ENCODE assay signal across 23 cellular contexts in genomic region chr19:16575282-16575681, GRCh38. TPM values are rescaled to one million over a fixed set of nuclear protein-coding genes. Genes with fewer than 3 reads are reported as not detected.
DNase-seq lines count a peak whose midpoint lies in the region; ATAC-seq, FAIRE-seq and TF ChIP-seq lines count a peak whose summit lies in the region.
"Had no signal": no experiment of that assay in that cellular context is flagged by ENCODE, and none has a peak within 500 bp of the region (broad histone marks: within the 10 kb centered on the region; RNA-seq: fewer than 3 reads in every experiment).

No MANE protein-coding gene starts in this region.

- peaks cover 35% of the 10 kb centered on the region for H3K36me3 Mint-ChIP-seq in activated CD4-positive, alpha-beta T cell treated with anti-CD3 and anti-CD28 coated beads for 36 hours (ENCODE audit: low read depth)
- peaks cover 27% of the 10 kb centered on the region for H3K36me3 Mint-ChIP-seq in activated naive CD8-positive, alpha-beta T cell treated with anti-CD3 and anti-CD28 coated beads, Interleukin-2, amount 50 U/mL, for 24 hours (ENCODE audit: low read depth)

- TF ChIP-seq EP300 in stomach (IDR thresholded peaks at IDR 0.05), result no peak

- H3K27me3 Mint-ChIP-seq in activated CD4-positive, alpha-beta T cell treated with anti-CD3 and anti-CD28 coated beads for 36 hours, result no peaks in the 10 kb centered on the region
- no peaks in the 10 kb centered on the region for H3K27me3 Mint-ChIP-seq in activated naive CD8-positive, alpha-beta T cell treated with anti-CD3 and anti-CD28 coated beads, Interleukin-2, amount 50 U/mL, for 24 hours

- WGBS in body of pancreas, 2 donors, result 89 to 97% methylated on average over 2 of the region's 2 CpGs
- WGBS in stomach, 5 donors, result 81 to 93% (median 91%) methylated on average over 2 of the region's 2 CpGs

- peaks cover 64% of the 10 kb centered on the region for H4K20me1 ChIP-seq in osteoblast (ENCODE audit: insufficient read depth, low read length)

- H3K36me3 ChIP-seq in osteoblast (ENCODE audit: insufficient read depth, low read length) (peaks cover 41% of the 10 kb centered on the region), body of pancreas (replicated peaks in 1 of 2; ENCODE audit: insufficient read depth in 1 of 2, low read depth in 2 of 2) (peaks cover 0 to 5% of the 10 kb centered on the region in 2 donors), stomach (peaks cover 33 to 56% (median 53%) of the 10 kb centered on the region in 4 donors)

- H3K4me2 ChIP-seq in osteoblast (ENCODE audit: insufficient read depth, low read length), result no peak overlapping the region

- peaks cover 96% of the 10 kb centered on the region for H3K79me2 ChIP-seq in osteoblast (ENCODE audit: insufficient read depth, low read length)

- no peak for ATAC-seq in activated CD4-positive, alpha-beta T cell treated with anti-CD3 and anti-CD28 coated beads for 36 hours
- no peak for ATAC-seq in activated naive CD8-positive, alpha-beta T cell treated with anti-CD3 and anti-CD28 coated beads, Interleukin-2, amount 50 U/mL, for 24 hours
- ATAC-seq in body of pancreas, result no peak
- ATAC-seq: K562 had no signal

- H3K27me3 ChIP-seq in osteoblast (ENCODE audit: insufficient read depth, low read length), result no peaks in the 10 kb centered on the region
- H3K27me3 ChIP-seq in body of pancreas, result no peaks in the 10 kb centered on the region
- no peaks in the 10 kb centered on the region for H3K27me3 ChIP-seq in stomach
- H3K27me3 ChIP-seq: cardiac muscle cell, spleen, transverse colon had no signal

- peak overlapping the region; percentile 9 for H3K27ac Mint-ChIP-seq in activated CD4-positive, alpha-beta T cell treated with anti-CD3 and anti-CD28 coated beads for 36 hours
- H3K27ac Mint-ChIP-seq in activated naive CD8-positive, alpha-beta T cell treated with anti-CD3 and anti-CD28 coated beads, Interleukin-2, amount 50 U/mL, for 24 hours, result peak overlapping the region; percentile 99

- no peak overlapping the region for H3K4me3 Mint-ChIP-seq in activated CD4-positive, alpha-beta T cell treated with anti-CD3 and anti-CD28 coated beads for 36 hours
- H3K4me3 Mint-ChIP-seq in activated naive CD8-positive, alpha-beta T cell treated with anti-CD3 and anti-CD28 coated beads, Interleukin-2, amount 50 U/mL, for 24 hours, result no peak overlapping the region

- H3K27ac ChIP-seq in osteoblast (ENCODE audit: low read depth, low read length) (no peak overlapping the region), body of pancreas (no peak overlapping the region), stomach (no peak overlapping the region)
- H3K27ac ChIP-seq: cardiac muscle cell, HL-60, prostate gland, SK-N-MC, transverse colon had no signal

- FAIRE-seq in HTR-8/SVneo (lab: Jason Lieb, UNC), result no peak
- FAIRE-seq: GM18507, H54, K562 had no signal

- CTCF ChIA-PET in activated CD4-positive, alpha-beta T cell treated with anti-CD3 and anti-CD28 coated beads for 36 hours (lab: Charles Lee), result no interaction called here

- H2AFZ ChIP-seq in osteoblast (ENCODE audit: low read length), result no peak overlapping the region

- no peak for DNase-seq in activated CD4-positive, alpha-beta T cell treated with anti-CD3 and anti-CD28 coated beads for 36 hours
- no peak for DNase-seq in activated CD4-positive, alpha-beta T cell treated with anti-CD3 and anti-CD28 coated beads for 4 hours
- DNase-seq in LHCN-M2 (ENCODE audit: low read depth) (peak; percentile 20), osteoblast (ENCODE audit: insufficient read length, low spot score, missing footprints) (peak; percentile 49), body of pancreas (no peak), HTR-8/SVneo (ENCODE audit: insufficient read length, low spot score) (no peak), stomach (no peak)
- no peak for DNase-seq in activated naive CD8-positive, alpha-beta T cell treated with anti-CD3 and anti-CD28 coated beads, Interleukin-2, amount 50 U/mL, for 24 hours
- DNase-seq: 8988T, activated gamma-delta T cell treated with Interleukin-2 at 50 U/mL for 16 hours, DMS79 treated with DMSO at 0.1 percent for 48 hours, NCI-H1092, NCI-H524 treated with DMSO at 0.1 percent for 48 hours, OCI-M1, spleen, transverse colon had no signal

- no peak for TF ChIP-seq CTCF in osteoblast (IDR thresholded peaks at IDR 0.05; ENCODE audit: extremely low read depth, low read depth, low read length)
- no peak for TF ChIP-seq CTCF in body of pancreas (IDR thresholded peaks at IDR 0.05)
- no peak for TF ChIP-seq CTCF in stomach (IDR thresholded peaks at IDR 0.05)

- intact Hi-C loops in activated CD4-positive, alpha-beta T cell treated with anti-CD3 and anti-CD28 coated beads for 36 hours (cut with DNase I, micrococcal nuclease), result no loop called here
- intact Hi-C loops in body of pancreas (cut with DNase I) (loop anchor here (10.0 kb wide), 1 partner anchor 50 kb away; the partner anchor contains the start of gene MED26), stomach (cut with DNase I; ENCODE audit: low total_unique reads) (no loop called here)

- no peaks in the 10 kb centered on the region for H3K9me3 Mint-ChIP-seq in activated CD4-positive, alpha-beta T cell treated with anti-CD3 and anti-CD28 coated beads for 36 hours (ENCODE audit: low read depth)
- no peaks in the 10 kb centered on the region for H3K9me3 Mint-ChIP-seq in activated naive CD8-positive, alpha-beta T cell treated with anti-CD3 and anti-CD28 coated beads, Interleukin-2, amount 50 U/mL, for 24 hours

- POLR2A ChIA-PET in activated CD4-positive, alpha-beta T cell treated with anti-CD3 and anti-CD28 coated beads for 36 hours (lab: Charles Lee), result no interaction called here

- H3K4me1 ChIP-seq in osteoblast (ENCODE audit: insufficient read depth, low read length) (peaks cover 17% of the 10 kb centered on the region), body of pancreas (peaks cover 40% of the 10 kb centered on the region), stomach (peaks cover 26 to 60% (median 47%) of the 10 kb centered on the region in 4 donors)

- H3K9me3 ChIP-seq in osteoblast (ENCODE audit: low read depth, low read length) (no peaks in the 10 kb centered on the region), body of pancreas (no peaks in the 10 kb centered on the region), stomach (no peaks in the 10 kb centered on the region)
- H3K9me3 ChIP-seq: prostate gland, spleen, transverse colon had no signal

- H3K4me1 Mint-ChIP-seq in activated CD4-positive, alpha-beta T cell treated with anti-CD3 and anti-CD28 coated beads for 36 hours, result peaks cover 48% of the 10 kb centered on the region
- peaks cover 61% of the 10 kb centered on the region for H3K4me1 Mint-ChIP-seq in activated naive CD8-positive, alpha-beta T cell treated with anti-CD3 and anti-CD28 coated beads, Interleukin-2, amount 50 U/mL, for 24 hours

- no peak overlapping the region for H3K4me3 ChIP-seq in osteoblast (ENCODE audit: insufficient read depth, low read length)
- no peak overlapping the region for H3K4me3 ChIP-seq in body of pancreas
- H3K4me3 ChIP-seq in stomach, result no peak overlapping the region
- H3K4me3 ChIP-seq: cardiac muscle cell, K562, prostate gland, SK-N-MC, spleen, transverse colon had no signal

- TF ChIP-seq POLR2A in body of pancreas (IDR thresholded peaks at IDR 0.05) (no peak), stomach (IDR thresholded peaks at IDR 0.05) (no peak)

RNA-seq across cellular contexts. Expression of gene SLC35E1, which starts 3.1 kb away (rescaled TPM):
- 10 to 100 TPM; 51.5 to 72.1 TPM for total RNA-seq in activated CD4-positive, alpha-beta T cell treated with anti-CD3 and anti-CD28 coated beads for 36 hours
- 33.2 and 34.3 TPM in 2 replicates for total RNA-seq in LHCN-M2 (2014; rRNA removed)
- polyA plus RNA-seq in LHCN-M2 (2012), result 33.3 TPM
- 38.0 and 41.5 TPM in 2 replicates for total RNA-seq in osteoblast
- 10 to 100 TPM; 27.0 to 66.3 TPM for total RNA-seq in body of pancreas
- total RNA-seq in stomach, result 10 to 100 TPM; 18.3 to 63.7 (median 52.5) TPM
- polyA plus RNA-seq in stomach, result 10 to 100 TPM; 16.2 to 21.7 (median 16.8) TPM

RNA-seq across cellular contexts. Expression of gene CHERP, which starts 33.0 kb away (rescaled TPM):
- total RNA-seq in activated CD4-positive, alpha-beta T cell treated with anti-CD3 and anti-CD28 coated beads for 36 hours, result 10 to 100 TPM; 57.9 to 64.8 TPM
- total RNA-seq in LHCN-M2 (2014; rRNA removed) (5.8 and 6.5 TPM in 2 replicates), osteoblast (5.8 and 6.5 TPM in 2 replicates), body of pancreas (10 to 100 TPM in 1 of 2 donors, 1 to 10 TPM in 1; 8.6 to 34.9 TPM), stomach (10 to 100 TPM in 2 of 5 donors, 1 to 10 TPM in 3; 3.5 to 64.7 (median 9.0) TPM)
- 16.7 TPM for polyA plus RNA-seq in LHCN-M2 (2012)
- polyA plus RNA-seq in stomach, result 10 to 100 TPM; 11.5 to 15.8 (median 11.6) TPM

RNA-seq across cellular contexts. Expression of gene MED26, which starts 52.7 kb away (rescaled TPM):
- total RNA-seq in activated CD4-positive, alpha-beta T cell treated with anti-CD3 and anti-CD28 coated beads for 36 hours, result 10 to 100 TPM; 13.6 to 14.5 TPM
- 7.4 and 8.9 TPM in 2 replicates for total RNA-seq in LHCN-M2 (2014; rRNA removed)
- 3.8 TPM for polyA plus RNA-seq in LHCN-M2 (2012)
- total RNA-seq in osteoblast, result 5.8 and 6.5 TPM in 2 replicates
- total RNA-seq in body of pancreas, result 1 to 10 TPM; 4.9 to 8.2 TPM
- 10 to 100 TPM in 2 of 5 donors, 1 to 10 TPM in 2, under 1 TPM in 1; 0.58 to 41.7 (median 6.2) TPM for total RNA-seq in stomach
- polyA plus RNA-seq in stomach, result 1 to 10 TPM; 2.9 to 4.8 (median 3.8) TPM

Comparison
In these comparisons a context has a peak if more than half of its experiments do, and no peak if none do; other contexts are left out.
1. DNase-seq: peak in LHCN-M2 (single experiment) and osteoblast (single experiment); none in activated CD4-positive, alpha-beta T cell treated with anti-CD3 and anti-CD28 coated beads for 36 hours (single experiment), activated CD4-positive, alpha-beta T cell treated with anti-CD3 and anti-CD28 coated beads for 4 hours (0 of 2), activated naive CD8-positive, alpha-beta T cell treated with anti-CD3 and anti-CD28 coated beads, Interleukin-2, amount 50 U/mL, for 24 hours (single experiment), body of pancreas (0 of 4), HTR-8/SVneo (single experiment) and stomach (single experiment).